ENCODE assay signal across 10 cellular contexts in genomic region chr2:64263315-64263714, GRCh38.
A peak's percentile ranks its signal among the peaks of the same experiment; 100 is the strongest.
DNase-seq lines count a peak whose midpoint lies in the region; ATAC-seq and TF ChIP-seq lines count a peak whose summit lies in the region.
"Had no signal": no experiment of that assay in that cellular context is flagged by ENCODE, and none has a peak within 500 bp of the region (broad histone marks: within the 10 kb centered on the region; RNA-seq: fewer than 3 reads in every experiment).

No MANE protein-coding gene starts in this region.

- ATAC-seq in GM21825 (IDR thresholded peaks at IDR 0.05; ENCODE audit: unreplicated experiment) (no peak), HG02870 (IDR thresholded peaks at IDR 0.05; ENCODE audit: unreplicated experiment) (no peak), GM21447 (IDR thresholded peaks at IDR 0.05; ENCODE audit: unreplicated experiment) (no peak)

- H3K4me3 ChIP-seq in SJSA1 (no peak overlapping the region), fibroblast of lung (replicated peaks in 1 of 4; ENCODE audit: control extremely low read depth in 1 of 4, insufficient read depth in 1 of 4, low read depth in 3 of 4, low read length in 4 of 4) (no peak overlapping the region)

- H4K20me1 ChIP-seq in fibroblast of lung (ENCODE audit: control insufficient read depth, extremely low read depth, insufficient read depth, low read length), result no peaks in the 10 kb centered on the region

- TF ChIP-seq CTCF in fibroblast of lung (conservative IDR thresholded peaks at IDR 0.05 in 1 of 2, IDR thresholded peaks at IDR 0.05 in 1 of 2; ENCODE audit: low read depth in 1 of 2, low read length in 2 of 2) (no peak), GM10266 (IDR thresholded peaks at IDR 0.05; ENCODE audit: control insufficient read depth, insufficient read depth, low read depth, missing control alignments) (no peak)

- no peaks in the 10 kb centered on the region for H3K79me2 ChIP-seq in fibroblast of lung (ENCODE audit: control insufficient read depth, insufficient read depth, low read length)

- peak overlapping the region; percentile 49 for H3K4me2 ChIP-seq in fibroblast of lung (ENCODE audit: extremely low read depth, insufficient read depth, low read length)

- no peaks in the 10 kb centered on the region for H3K27me3 ChIP-seq in SJSA1 (replicated peaks)
- no peaks in the 10 kb centered on the region for H3K27me3 ChIP-seq in fibroblast of lung (ENCODE audit: control insufficient read depth, insufficient read depth, low read length)

- H3K36me3 ChIP-seq in SJSA1 (no peaks in the 10 kb centered on the region), fibroblast of lung (ENCODE audit: control insufficient read depth, insufficient read depth, low read length) (no peaks in the 10 kb centered on the region)

- H3K9me3 ChIP-seq in SJSA1 (replicated peaks), result no peaks in the 10 kb centered on the region
- H3K9me3 ChIP-seq in fibroblast of lung (ENCODE audit: control insufficient read depth, insufficient read depth, low read depth, low read length), result no peaks in the 10 kb centered on the region

- no peak overlapping the region for H3K9ac ChIP-seq in fibroblast of lung (ENCODE audit: insufficient read depth, low read length)

- peak; percentile 70 for DNase-seq in GM03348 (ENCODE audit: low spot score)
- peak; percentile 48 to 57 for DNase-seq in SJSA1 (ENCODE audit: low read depth in 1 of 2, low spot score in 2 of 2)
- peak; percentile 85 to 91 for DNase-seq in fibroblast of lung (ENCODE audit: low read depth in 2 of 2)
- DNase-seq in renal cortical epithelial cell (ENCODE audit: low read depth), result peak; percentile 80
- DNase-seq in GM10266 (ENCODE audit: extremely low spot score), result no peak
- DNase-seq: central memory CD4-positive, alpha-beta T cell; NCI-H226 had no signal

- H2AFZ ChIP-seq in fibroblast of lung (ENCODE audit: low read length), result no peak overlapping the region

- peaks cover 29% of the 10 kb centered on the region for H3K4me1 ChIP-seq in SJSA1 (replicated peaks)
- peaks cover 6% of the 10 kb centered on the region for H3K4me1 ChIP-seq in fibroblast of lung (ENCODE audit: control insufficient read depth, extremely low read depth, insufficient read depth, low read length)

- H3K27ac ChIP-seq in SJSA1, result no peak overlapping the region
- H3K27ac ChIP-seq in fibroblast of lung (ENCODE audit: insufficient read depth, low read length), result no peak overlapping the region
